In genomic region chr1:159790237-159790917, GRCh38 we compare ENCODE assay signal across 1 cellular context.
TF ChIP-seq lines count a peak whose summit lies in the region.

No MANE protein-coding gene starts in this region.

TF ChIP-seq in HepG2, 621 proteins besides CTCF, POLR2A, EP300 and RAD21:
- TF ChIP-seq PTBP1 (IDR thresholded peaks at IDR 0.05; ENCODE audit: low read depth, low read length, poor library complexity, severe bottlenecking) (no peak), ZNF792 (CRISPR knock-in tag; IDR thresholded peaks at IDR 0.05) (no peak), STAG1 (CRISPR knock-in tag; IDR thresholded peaks at IDR 0.05) (peak; percentile 43)
- TF ChIP-seq, protein P1, sequence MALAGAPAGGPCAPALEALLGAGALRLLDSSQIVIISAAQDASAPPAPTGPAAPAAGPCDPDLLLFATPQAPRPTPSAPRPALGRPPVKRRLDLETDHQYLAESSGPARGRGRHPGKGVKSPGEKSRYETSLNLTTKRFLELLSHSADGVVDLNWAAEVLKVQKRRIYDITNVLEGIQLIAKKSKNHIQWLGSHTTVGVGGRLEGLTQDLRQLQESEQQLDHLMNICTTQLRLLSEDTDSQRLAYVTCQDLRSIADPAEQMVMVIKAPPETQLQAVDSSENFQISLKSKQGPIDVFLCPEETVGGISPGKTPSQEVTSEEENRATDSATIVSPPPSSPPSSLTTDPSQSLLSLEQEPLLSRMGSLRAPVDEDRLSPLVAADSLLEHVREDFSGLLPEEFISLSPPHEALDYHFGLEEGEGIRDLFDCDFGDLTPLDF (CRISPR knock-in tag; IDR thresholded peaks at IDR 0.05) = no peak
- TF ChIP-seq, protein P2, sequence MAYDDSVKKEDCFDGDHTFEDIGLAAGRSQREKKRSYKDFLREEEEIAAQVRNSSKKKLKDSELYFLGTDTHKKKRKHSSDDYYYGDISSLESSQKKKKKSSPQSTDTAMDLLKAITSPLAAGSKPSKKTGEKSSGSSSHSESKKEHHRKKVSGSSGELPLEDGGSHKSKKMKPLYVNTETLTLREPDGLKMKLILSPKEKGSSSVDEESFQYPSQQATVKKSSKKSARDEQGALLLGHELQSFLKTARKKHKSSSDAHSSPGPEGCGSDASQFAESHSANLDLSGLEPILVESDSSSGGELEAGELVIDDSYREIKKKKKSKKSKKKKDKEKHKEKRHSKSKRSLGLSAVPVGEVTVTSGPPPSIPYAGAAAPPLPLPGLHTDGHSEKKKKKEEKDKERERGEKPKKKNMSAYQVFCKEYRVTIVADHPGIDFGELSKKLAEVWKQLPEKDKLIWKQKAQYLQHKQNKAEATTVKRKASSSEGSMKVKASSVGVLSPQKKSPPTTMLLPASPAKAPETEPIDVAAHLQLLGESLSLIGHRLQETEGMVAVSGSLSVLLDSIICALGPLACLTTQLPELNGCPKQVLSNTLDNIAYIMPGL (CRISPR knock-in tag; IDR thresholded peaks at IDR 0.05; ENCODE audit: borderline replicate concordance in 1 of 2, low read depth in 1 of 2) = no peak
